In the genomic region with DNA sequence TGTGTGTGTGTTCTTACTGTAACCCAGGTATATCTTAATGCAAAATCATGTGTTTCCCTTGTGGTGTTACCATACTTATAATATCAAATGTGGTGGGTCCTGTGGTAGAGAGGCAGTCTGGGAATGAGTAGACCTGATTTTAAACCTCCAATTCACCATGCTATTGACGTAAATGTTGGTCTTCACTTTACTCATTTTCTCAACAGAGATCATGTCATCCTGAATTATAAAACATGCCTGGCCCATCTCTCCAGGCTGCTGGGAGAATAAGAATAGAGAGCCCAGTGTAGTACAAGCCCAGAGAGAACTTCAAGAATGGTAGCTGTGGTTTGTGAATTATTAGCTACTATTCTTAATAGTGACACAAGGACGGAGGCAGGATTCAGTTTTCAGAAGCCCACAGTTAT, we compare ENCODE assay signal across 11 cellular contexts.
DNase-seq lines count a peak whose midpoint lies in the region; ATAC-seq and TF ChIP-seq lines count a peak whose summit lies in the region.
"Had no signal": no experiment of that assay in that cellular context is flagged by ENCODE, and none has a peak within 500 bp of the region (broad histone marks: within the 10 kb centered on the region; RNA-seq: fewer than 3 reads in every experiment).

No MANE protein-coding gene starts in this region.

- H3K4me3 Mint-ChIP-seq in activated naive CD8-positive, alpha-beta T cell, result peak overlapping the region; percentile 32

- H3K36me3 ChIP-seq in GM06990 (ENCODE audit: control insufficient read depth, insufficient read depth, low read length), result no peaks in the 10 kb centered on the region; the same call in 1 of the 2 replicates
- H3K36me3 ChIP-seq in SJCRH30, result 0 out of 2 replicates have a peak, but pooled peaks cover 2% of the 10 kb centered on the region
- no peaks in the 10 kb centered on the region for H3K36me3 ChIP-seq in WERI-Rb-1

- peak; percentile 69 for ATAC-seq in GM19351 (IDR thresholded peaks at IDR 0.05; ENCODE audit: unreplicated experiment)
- peak; percentile 68 for ATAC-seq in HG03045 (IDR thresholded peaks at IDR 0.05; ENCODE audit: unreplicated experiment)

- H3K4me3 ChIP-seq in GM06990 (replicated peaks; ENCODE audit: low read depth, low read length) (no peak overlapping the region), SJCRH30 (no peak overlapping the region), WERI-Rb-1 (ENCODE audit: low read depth, low read length) (no peak overlapping the region)
- H3K4me3 ChIP-seq: SK-N-MC had no signal

- H3K27me3 ChIP-seq in GM06990 (replicated peaks; ENCODE audit: control insufficient read depth, insufficient read depth, low read length), result no peaks in the 10 kb centered on the region
- H3K27me3 ChIP-seq in SJCRH30, result no peaks in the 10 kb centered on the region
- peaks cover 5% of the 10 kb centered on the region for H3K27me3 ChIP-seq in WERI-Rb-1 (ENCODE audit: insufficient read depth, low read depth, severe bottlenecking)

- H3K36me3 Mint-ChIP-seq in activated naive CD8-positive, alpha-beta T cell, result peaks cover 19% of the 10 kb centered on the region

- no peak for TF ChIP-seq CTCF in GM06990 (IDR thresholded peaks at IDR 0.05; ENCODE audit: insufficient read depth, low read length, poor library complexity, severe bottlenecking)
- TF ChIP-seq CTCF in WERI-Rb-1 (IDR thresholded peaks at IDR 0.05; ENCODE audit: low read depth, low read length), result no peak

- no peaks in the 10 kb centered on the region for H3K27me3 Mint-ChIP-seq in activated naive CD8-positive, alpha-beta T cell

- H3K9me3 Mint-ChIP-seq in activated naive CD8-positive, alpha-beta T cell (ENCODE audit: low read depth), result no peaks in the 10 kb centered on the region

- peaks cover 83% of the 10 kb centered on the region for H3K4me1 Mint-ChIP-seq in activated naive CD8-positive, alpha-beta T cell (ENCODE audit: low read depth)

- DNase-seq in GM06990 (ENCODE audit: extremely low read depth, insufficient read length) (peak; percentile 52), SJCRH30 (no peak), activated gamma-delta T cell (lab: John Stamatoyannopoulos, UW) (no peak), WERI-Rb-1 (no peak)
- DNase-seq in stimulated activated CD4-positive, alpha-beta T cell treated with anti-CD3 and anti-CD28 coated beads, Interleukin-12 subunit alpha, Interleukin-12 subunit beta, amount 100 ng/mL, for 4 hours, result no peak
- DNase-seq: COR-L47, NCI-H1436 had no signal

- H3K27ac ChIP-seq in SJCRH30, result no peak overlapping the region
- no peak overlapping the region for H3K27ac ChIP-seq in WERI-Rb-1
- H3K27ac ChIP-seq: SK-N-MC had no signal

- H3K9me3 ChIP-seq in SJCRH30 (replicated peaks) (no peaks in the 10 kb centered on the region), WERI-Rb-1 (ENCODE audit: severe bottlenecking) (no peaks in the 10 kb centered on the region)

- no peaks in the 10 kb centered on the region for H3K4me1 ChIP-seq in SJCRH30

- peak overlapping the region; percentile 87 for H3K27ac Mint-ChIP-seq in activated naive CD8-positive, alpha-beta T cell
